Comparison of ENCODE assay signal across 10 cellular contexts in the genomic region with DNA sequence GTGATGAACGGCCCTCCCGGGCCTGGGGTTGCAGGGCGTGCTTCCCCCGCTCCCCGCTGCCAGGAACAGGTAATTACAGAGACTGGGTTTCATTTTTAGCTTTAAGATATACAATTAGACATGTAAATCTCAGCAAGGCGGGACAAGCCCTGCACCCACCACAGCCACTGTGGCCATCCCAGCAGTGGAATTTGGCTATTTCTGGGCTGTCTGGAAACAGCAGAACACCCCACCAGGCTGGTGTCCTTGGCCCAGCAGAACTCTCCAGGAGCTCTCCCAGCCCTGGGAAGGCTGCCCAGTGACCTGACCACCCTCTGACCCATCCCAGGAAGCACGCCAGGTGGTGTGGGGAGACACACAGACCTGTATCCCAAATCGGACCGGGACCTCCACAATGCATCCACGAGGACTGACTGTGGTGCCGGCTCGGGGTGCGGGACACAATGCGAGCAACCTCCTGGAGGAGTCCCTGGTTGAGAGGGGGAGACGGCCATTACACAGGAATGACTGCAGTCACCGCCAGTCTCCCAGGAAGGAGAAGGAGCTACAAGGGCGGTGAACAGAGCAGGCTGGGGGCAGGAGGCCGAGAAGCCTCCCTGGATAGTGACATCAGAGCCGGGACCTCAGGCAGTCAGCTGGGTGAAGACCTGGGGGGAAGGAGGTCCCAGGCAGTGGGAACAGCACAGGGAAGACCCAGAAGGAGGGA. TPM values are rescaled to one million over a fixed set of nuclear protein-coding genes. Genes with fewer than 3 reads are reported as not detected.
DNase-seq lines count a peak whose midpoint lies in the region; ATAC-seq and TF ChIP-seq lines count a peak whose summit lies in the region.
"Had no signal": no experiment of that assay in that cellular context is flagged by ENCODE, and none has a peak within 500 bp of the region (broad histone marks: within the 10 kb centered on the region; RNA-seq: fewer than 3 reads in every experiment).

No MANE protein-coding gene starts in this region.

- peak overlapping the region; percentile 25 for H3K27ac ChIP-seq in CD8-positive, alpha-beta T cell (ENCODE audit: low read depth, low read length)
- H3K27ac ChIP-seq in effector memory CD4-positive, alpha-beta T cell (ENCODE audit: insufficient read depth, low read length, poor library complexity, severe bottlenecking) = peak overlapping the region; percentile 51
- peak overlapping the region; percentile 14 for H3K27ac ChIP-seq in psoas muscle

- H3K36me3 ChIP-seq in CD8-positive, alpha-beta T cell (ENCODE audit: insufficient read depth, low read length) = peaks cover 9% of the 10 kb centered on the region
- peaks cover 18% of the 10 kb centered on the region for H3K36me3 ChIP-seq in effector memory CD4-positive, alpha-beta T cell (ENCODE audit: control insufficient read depth, insufficient read depth, low read length)
- H3K36me3 ChIP-seq in psoas muscle (ENCODE audit: insufficient read depth in 1 of 2, low read depth in 1 of 2) = no peaks in the 10 kb centered on the region

- DNase-seq in CD8-positive, alpha-beta T cell = no peak
- DNase-seq in NCI-H69 (lab: John Stamatoyannopoulos, UW) (peak; percentile 92), psoas muscle (no peak)
- DNase-seq in effector memory CD4-positive, alpha-beta T cell = no peak
- DNase-seq in stimulated activated CD4-positive, alpha-beta T cell treated with anti-CD3 and anti-CD28 coated beads, Interleukin-2, amount 100 ng/mL, for 24 hours = no peak
- DNase-seq: GF-D8, naive B cell had no signal

- WGBS in psoas muscle, 3 donors = 78 to 85% (median 79%) methylated on average over 19 of the region's 19 CpGs

- H3K9me3 ChIP-seq in CD8-positive, alpha-beta T cell (ENCODE audit: low read length) = no peaks in the 10 kb centered on the region
- H3K9me3 ChIP-seq in effector memory CD4-positive, alpha-beta T cell (ENCODE audit: control insufficient read depth, low read length) = no peaks in the 10 kb centered on the region
- no peaks in the 10 kb centered on the region for H3K9me3 ChIP-seq in psoas muscle

- intact Hi-C loops in CD8-positive, alpha-beta T cell (cut with DNase I, micrococcal nuclease) = loop anchor here in 1 of 2 experiments (5.0 kb wide), 1 partner anchor 239 kb away; the partner anchor contains the start of gene DNM1
- intact Hi-C loops in psoas muscle (cut with DNase I) = no loop called here

- peak overlapping the region; percentile 42 for H3K4me3 ChIP-seq in CD8-positive, alpha-beta T cell (ENCODE audit: low read depth, low read length)
- peak overlapping the region; percentile 0 for H3K4me3 ChIP-seq in effector memory CD4-positive, alpha-beta T cell (ENCODE audit: insufficient read depth, low read depth, low read length, poor library complexity, severe bottlenecking)
- H3K4me3 ChIP-seq in psoas muscle = no peak overlapping the region

- peak overlapping the region; percentile 99 for H3K27ac Mint-ChIP-seq in CD8-positive, alpha-beta T cell

- H3K4me1 ChIP-seq in CD8-positive, alpha-beta T cell (ENCODE audit: insufficient read depth, low read length) = peaks cover 100% of the 10 kb centered on the region
- H3K4me1 ChIP-seq in effector memory CD4-positive, alpha-beta T cell (ENCODE audit: control insufficient read depth, insufficient read depth, low read length, poor library complexity, severe bottlenecking) = peaks cover 90% of the 10 kb centered on the region
- H3K4me1 ChIP-seq in psoas muscle = peaks cover 72% of the 10 kb centered on the region

- peak; percentile 12 for ATAC-seq in CD8-positive, alpha-beta T cell
- peak in 1 of 4 donors; percentile 1 for ATAC-seq in psoas muscle
- no peak for ATAC-seq in HG03095 (IDR thresholded peaks at IDR 0.05; ENCODE audit: unreplicated experiment)
- ATAC-seq in HG03457 (IDR thresholded peaks at IDR 0.05; ENCODE audit: unreplicated experiment) = no peak
- no peak for ATAC-seq in GM18873 (IDR thresholded peaks at IDR 0.05; ENCODE audit: low FRiP score, unreplicated experiment)

- no peaks in the 10 kb centered on the region for H3K9me3 Mint-ChIP-seq in CD8-positive, alpha-beta T cell

- POLR2A ChIA-PET in CD8-positive, alpha-beta T cell (lab: Charles Lee) = interaction anchor here (0.6 to 13.3 kb wide), 8 partner anchors 8 to 74 kb away, joined by 3 to 220 read pairs (median 4); partner anchors contain the start of gene EEIG1

- peak overlapping the region; percentile 88 for H3K4me3 Mint-ChIP-seq in CD8-positive, alpha-beta T cell

- H3K27me3 ChIP-seq in CD8-positive, alpha-beta T cell (ENCODE audit: insufficient read depth, low read length) = no peaks in the 10 kb centered on the region
- H3K27me3 ChIP-seq in effector memory CD4-positive, alpha-beta T cell (replicated peaks; ENCODE audit: control insufficient read depth, insufficient read depth, low read length, poor library complexity, severe bottlenecking) = no peaks in the 10 kb centered on the region
- H3K27me3 ChIP-seq in psoas muscle (ENCODE audit: insufficient read depth in 3 of 3, low read length in 2 of 3) = no peaks in the 10 kb centered on the region

- CTCF ChIA-PET in CD8-positive, alpha-beta T cell (lab: Charles Lee) = interaction anchor here (1.0 to 34.6 kb wide), 7 partner anchors 15 to 154 kb away, joined by 3 to 573 read pairs (median 4); partner anchors contain the start of genes DPM2 and EEIG1

- peaks cover 96% of the 10 kb centered on the region for H3K4me1 Mint-ChIP-seq in CD8-positive, alpha-beta T cell (ENCODE audit: low read depth)

- H3K36me3 Mint-ChIP-seq in CD8-positive, alpha-beta T cell = peaks cover 66% of the 10 kb centered on the region

- no peaks in the 10 kb centered on the region for H3K27me3 Mint-ChIP-seq in CD8-positive, alpha-beta T cell (ENCODE audit: low read depth)
- H3K27me3 Mint-ChIP-seq: naive B cell had no signal

- no peak for TF ChIP-seq CTCF in CD8-positive, alpha-beta T cell (IDR thresholded peaks at IDR 0.05)
- TF ChIP-seq CTCF in psoas muscle (IDR thresholded peaks at IDR 0.05) = no peak

RNA-seq across cellular contexts. Expression of gene EEIG1, which starts 17.3 kb away (rescaled TPM):
- total RNA-seq in CD8-positive, alpha-beta T cell = 100 to 1,000 TPM; 359 to 378 TPM
- total RNA-seq in psoas muscle = 10 to 100 TPM in 1 of 4 donors, 1 to 10 TPM in 3; 3.6 to 11.4 (median 8.3) TPM
- polyA plus RNA-seq in psoas muscle = 1 to 10 TPM; 3.6 to 6.1 (median 5.1) TPM

RNA-seq across cellular contexts. Expression of gene DPM2, which starts 25.9 kb away (rescaled TPM):
- total RNA-seq in CD8-positive, alpha-beta T cell = 10 to 100 TPM; 40.2 to 42.7 TPM
- total RNA-seq in psoas muscle = 10 to 100 TPM in 3 of 4 donors, 1 to 10 TPM in 1; 9.7 to 17.4 (median 12.2) TPM
- 10 to 100 TPM; 16.6 to 39.6 (median 37.1) TPM for polyA plus RNA-seq in psoas muscle

RNA-seq across cellular contexts. Expression of gene PIP5KL1, which starts 32.9 kb away (rescaled TPM):
- total RNA-seq in CD8-positive, alpha-beta T cell = 1 to 10 TPM; 5.1 to 7.4 TPM
- under 1 TPM in 2 of 4 donors, not detected in 2; 0.40 to 0.44 TPM for total RNA-seq in psoas muscle
- under 1 TPM in 2 of 3 donors, not detected in 1; 0.05 to 0.12 TPM for polyA plus RNA-seq in psoas muscle

RNA-seq across cellular contexts. Expression of gene ST6GALNAC4, which starts 46.7 kb away (rescaled TPM):
- 10 to 100 TPM; 40.0 to 47.6 TPM for total RNA-seq in CD8-positive, alpha-beta T cell
- 10 to 100 TPM in 3 of 4 donors, 1 to 10 TPM in 1; 8.9 to 52.6 (median 27.3) TPM for total RNA-seq in psoas muscle
- 10 to 100 TPM; 14.0 to 31.4 (median 14.8) TPM for polyA plus RNA-seq in psoas muscle

Comparison
In these comparisons a context has a peak if more than half of its experiments do, and no peak if none do; other contexts are left out.
1. RNA of gene EEIG1, which starts 17.3 kb away (total RNA-seq): 359 to 378 TPM in CD8-positive, alpha-beta T cell; 3.6 to 11.4 TPM in psoas muscle; every median in the first group is over 10 times any median in the second.
2. RNA of gene PIP5KL1, which starts 32.9 kb away (total RNA-seq): 5.1 to 7.4 TPM in CD8-positive, alpha-beta T cell; 0.40 to 0.44 TPM in psoas muscle; every median in the first group is over 4 times any median in the second.
3. Peak in every context shown above with its lines, with median percentiles within 50 percentile points of each other: H3K27ac ChIP-seq.